ENCODE assay signal across 1 cellular context in genomic region chr18:11146238-11146946, GRCh38.
TF ChIP-seq lines count a peak whose summit lies in the region.

No MANE protein-coding gene starts in this region.

TF ChIP-seq in WTC11, 78 proteins besides CTCF, POLR2A, EP300 and RAD21 (continued from another document):
- no peak for TF ChIP-seq ARID4B (CRISPR knock-in tag; IDR thresholded peaks at IDR 0.05; ENCODE audit: borderline replicate concordance)
- TF ChIP-seq E2F1 (CRISPR knock-in tag; IDR thresholded peaks at IDR 0.05): no peak
- TF ChIP-seq ATF1 (CRISPR knock-in tag; IDR thresholded peaks at IDR 0.05): no peak
- no peak for TF ChIP-seq MAX (CRISPR knock-in tag; IDR thresholded peaks at IDR 0.05)
- TF ChIP-seq MYBL2 (CRISPR knock-in tag; IDR thresholded peaks at IDR 0.05): no peak
- TF ChIP-seq ZNF423 (CRISPR knock-in tag; IDR thresholded peaks at IDR 0.05): no peak
- TF ChIP-seq ZNF232 (CRISPR knock-in tag; IDR thresholded peaks at IDR 0.05): no peak
- TF ChIP-seq STAT6 (CRISPR knock-in tag; conservative IDR thresholded peaks at IDR 0.05; ENCODE audit: low read depth): no peak
- TF ChIP-seq IRF1 (CRISPR knock-in tag; IDR thresholded peaks at IDR 0.05): no peak
- no peak for TF ChIP-seq ATF2 (CRISPR knock-in tag; IDR thresholded peaks at IDR 0.05; ENCODE audit: borderline replicate concordance, low read depth)
- no peak for TF ChIP-seq EMX1 (CRISPR knock-in tag; IDR thresholded peaks at IDR 0.05)
- no peak for TF ChIP-seq ZNF425 (CRISPR knock-in tag; conservative IDR thresholded peaks at IDR 0.05)
